14 cellular contexts compared by ENCODE assay signal in the genomic region with DNA sequence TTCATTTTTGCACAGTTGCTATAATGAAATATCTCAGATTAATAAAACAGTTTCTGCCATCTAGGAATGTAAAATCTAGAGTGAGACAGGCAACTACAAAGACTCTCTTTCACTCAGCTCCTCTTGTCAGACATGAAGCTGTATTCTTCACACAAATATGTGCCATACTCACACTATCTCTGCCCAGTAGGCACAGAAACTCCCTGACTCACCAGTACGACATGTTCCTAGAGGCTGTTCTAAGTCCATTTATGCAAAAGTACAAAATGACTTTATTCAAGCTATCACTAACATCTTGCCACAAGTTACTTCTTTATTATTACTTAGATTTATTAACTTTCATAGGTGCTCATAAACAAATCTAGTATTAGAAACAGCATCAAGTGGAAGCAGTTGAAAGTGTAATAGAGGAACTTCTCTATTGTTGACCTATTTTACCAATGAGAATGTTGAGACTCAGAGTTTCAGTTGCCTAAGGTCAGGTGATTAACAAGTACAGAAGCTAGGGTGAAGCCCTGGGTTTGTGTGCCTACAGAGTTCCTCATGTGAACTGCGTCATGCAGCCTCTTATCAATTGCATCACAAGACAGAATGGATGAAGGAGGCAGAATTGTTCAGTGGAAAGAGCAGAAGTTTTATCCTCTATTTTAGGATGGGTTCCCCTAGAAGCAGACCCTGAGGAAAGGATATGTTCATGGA.
DNase-seq lines count a peak whose midpoint lies in the region; ATAC-seq, FAIRE-seq and TF ChIP-seq lines count a peak whose summit lies in the region.
"Had no signal": no experiment of that assay in that cellular context is flagged by ENCODE, and none has a peak within 500 bp of the region (broad histone marks: within the 10 kb centered on the region; RNA-seq: fewer than 3 reads in every experiment).

No MANE protein-coding gene starts in this region.

- no peak overlapping the region for H3K4me3 Mint-ChIP-seq in Caco-2 (ENCODE audit: unreplicated experiment)
- H3K4me3 Mint-ChIP-seq: activated B cell treated with CpG ODN at 0.5 μM for 24 hours; activated naive CD8-positive, alpha-beta T cell treated with anti-CD3 and anti-CD28 coated beads, Interleukin-2, amount 50 U/mL, for 24 hours; naive B cell had no signal

- no peak for TF ChIP-seq CTCF in pancreas (IDR thresholded peaks at IDR 0.05)
- TF ChIP-seq CTCF in Caco-2 (IDR thresholded peaks at IDR 0.05; ENCODE audit: insufficient read depth in 1 of 2, low read depth in 1 of 2, low read length in 1 of 2, severe bottlenecking in 1 of 2, unreplicated experiment in 1 of 2), result no peak

- FAIRE-seq in pancreas (lab: Jason Lieb, UNC), result no peak
- FAIRE-seq: H1 had no signal

- peaks cover 7% of the 10 kb centered on the region for H3K9me3 Mint-ChIP-seq in Caco-2 (ENCODE audit: unreplicated experiment)
- H3K9me3 Mint-ChIP-seq: activated naive CD8-positive, alpha-beta T cell treated with anti-CD3 and anti-CD28 coated beads, Interleukin-2, amount 50 U/mL, for 24 hours had no signal

- H3K4me1 ChIP-seq in pancreas (peaks cover 11 to 20% (median 17%) of the 10 kb centered on the region in 3 donors), Caco-2 (no peaks in the 10 kb centered on the region)

- peaks cover 5% of the 10 kb centered on the region for H3K4me1 Mint-ChIP-seq in Caco-2 (ENCODE audit: low read depth, unreplicated experiment)

- H3K36me3 Mint-ChIP-seq in Caco-2 (ENCODE audit: insufficient read depth, unreplicated experiment), result no peaks in the 10 kb centered on the region
- H3K36me3 Mint-ChIP-seq: naive B cell had no signal

- H3K9me3 ChIP-seq in pancreas, result no peaks in the 10 kb centered on the region
- no peaks in the 10 kb centered on the region for H3K9me3 ChIP-seq in Caco-2

- H3K36me3 ChIP-seq in pancreas (no peaks in the 10 kb centered on the region), Caco-2 (ENCODE audit: control insufficient read depth, insufficient read depth, low read length) (no peaks in the 10 kb centered on the region)

- POLR2A ChIA-PET in Caco-2 (lab: Charles Lee), result no interaction called here

- BruUV-seq in Caco-2 (replicated peaks; lab: Mats Ljungman, UMichigan), result no TSS peak

- 89 to 94% methylated on average over 2 of the region's 2 CpGs for WGBS in pancreas, 2 donors

- H3K27ac Mint-ChIP-seq in Caco-2 (ENCODE audit: unreplicated experiment), result no peak overlapping the region
- H3K27ac Mint-ChIP-seq: activated B cell treated with CpG ODN at 0.5 μM for 24 hours; activated naive CD8-positive, alpha-beta T cell treated with anti-CD3 and anti-CD28 coated beads, Interleukin-2, amount 50 U/mL, for 24 hours; naive B cell had no signal

- H3K27me3 ChIP-seq in pancreas (no peaks in the 10 kb centered on the region), Caco-2 (replicated peaks; ENCODE audit: control insufficient read depth, insufficient read depth, low read length) (no peaks in the 10 kb centered on the region)

- H3K4me3 ChIP-seq in pancreas, result no peak overlapping the region
- H3K4me3 ChIP-seq in Caco-2 (ENCODE audit: low read depth, low read length), result no peak overlapping the region

- H3K27me3 Mint-ChIP-seq in Caco-2 (ENCODE audit: insufficient read depth, unreplicated experiment), result peaks cover 2% of the 10 kb centered on the region
- H3K27me3 Mint-ChIP-seq: activated B cell treated with CpG ODN at 0.5 μM for 24 hours; activated naive CD8-positive, alpha-beta T cell treated with anti-CD3 and anti-CD28 coated beads, Interleukin-2, amount 50 U/mL, for 24 hours had no signal

- H3K27ac ChIP-seq in pancreas, result no peak overlapping the region

- in situ Hi-C loops in SK-MEL-5 (cut with HindIII; ENCODE audit: low pct_unique_long_range_greater_than_20kb, low sequenced_read_pairs), result loop anchor here (25.0 kb wide), 1 partner anchor 95 kb away; the partner anchor contains the start of gene RGS2

- peak; percentile 5 for DNase-seq in AG08396 (ENCODE audit: low spot score)
- DNase-seq in SK-MEL-5 (ENCODE audit: low read depth, low spot score), result peak; percentile 44
- DNase-seq in iris pigment epithelial cell (ENCODE audit: low read depth), result peak; percentile 80
- no peak for DNase-seq in activated CD4-positive, alpha-beta T cell treated with anti-CD3 and anti-CD28 coated beads, Interleukin-2, amount 50 U/mL, for 1 hour
- no peak for DNase-seq in pancreas
- DNase-seq in cardiac septum (ENCODE audit: low spot score), result no peak
- DNase-seq in Caco-2, result no peak
- DNase-seq: activated B cell treated with CpG ODN at 0.5 μM for 24 hours; activated naive CD8-positive, alpha-beta T cell treated with anti-CD3 and anti-CD28 coated beads, Interleukin-2, amount 50 U/mL, for 24 hours; AML-193; naive B cell; NCI-H82 had no signal

- CTCF ChIA-PET in Caco-2 (lab: Charles Lee), result no interaction called here

- ATAC-seq in HG02610 (IDR thresholded peaks at IDR 0.05; ENCODE audit: unreplicated experiment), result peak; percentile 36
- ATAC-seq in pancreas, result no peak
- ATAC-seq: activated naive CD8-positive, alpha-beta T cell treated with anti-CD3 and anti-CD28 coated beads, Interleukin-2, amount 50 U/mL, for 24 hours had no signal

- intact Hi-C loops in pancreas (cut with DNase I) (no loop called here), cardiac septum (cut with DNase I) (no loop called here), Caco-2 (cut with micrococcal nuclease; ENCODE audit: unreplicated experiment) (no loop called here)

Comparison
In these comparisons a context has a peak if more than half of its experiments do, and no peak if none do; other contexts are left out.
1. DNase-seq: peak in AG08396 (single experiment), SK-MEL-5 (single experiment) and iris pigment epithelial cell (single experiment); none in activated CD4-positive, alpha-beta T cell treated with anti-CD3 and anti-CD28 coated beads, Interleukin-2, amount 50 U/mL, for 1 hour (single experiment), pancreas (0 of 6), cardiac septum (single experiment) and Caco-2 (0 of 2).